Comparison of ENCODE assay signal across 21 cellular contexts in the genomic region with DNA sequence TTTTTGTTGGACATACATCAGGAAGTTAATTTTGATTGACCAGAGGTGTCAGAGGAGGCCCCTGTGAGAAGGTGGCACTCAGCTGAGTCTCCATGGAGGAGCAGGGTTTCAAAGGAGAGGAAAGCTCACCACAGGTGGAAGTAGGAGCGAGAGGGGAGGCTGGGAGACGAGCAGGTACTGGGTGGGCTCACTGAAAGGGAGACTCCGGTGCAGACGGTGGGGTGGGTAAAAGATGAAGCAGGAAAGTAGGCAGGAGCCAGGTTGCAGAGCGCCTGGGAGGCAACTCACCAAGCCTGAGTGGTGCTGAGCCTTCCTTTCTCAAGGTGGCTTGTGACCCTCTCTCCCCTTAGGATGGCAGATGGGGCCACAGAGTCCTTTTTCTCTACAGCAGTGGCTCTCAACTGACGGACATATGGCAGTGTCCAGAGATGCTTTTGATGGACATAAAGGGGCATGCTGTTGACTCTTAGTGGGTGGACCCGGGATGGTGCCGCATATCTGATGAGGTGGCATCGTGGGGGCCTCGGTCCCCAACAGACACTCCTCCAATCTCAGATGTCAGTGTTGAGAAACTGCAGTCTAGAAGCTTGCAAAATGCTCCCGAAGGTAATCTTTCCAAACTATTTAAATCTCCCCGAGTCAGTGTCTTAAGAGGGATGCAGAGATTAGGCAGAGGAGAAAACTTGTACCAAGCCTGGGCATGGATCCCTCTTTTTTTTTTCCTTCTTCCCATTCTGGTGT.
DNase-seq lines count a peak whose midpoint lies in the region; ATAC-seq and TF ChIP-seq lines count a peak whose summit lies in the region.
"Had no signal": no experiment of that assay in that cellular context is flagged by ENCODE, and none has a peak within 500 bp of the region (broad histone marks: within the 10 kb centered on the region; RNA-seq: fewer than 3 reads in every experiment).

No MANE protein-coding gene starts in this region.

- H3K27me3 ChIP-seq in CD4-positive, alpha-beta memory T cell (ENCODE audit: insufficient read depth, low read length): no peaks in the 10 kb centered on the region
- no peaks in the 10 kb centered on the region for H3K27me3 ChIP-seq in psoas muscle (ENCODE audit: insufficient read depth in 3 of 3, low read length in 2 of 3)

- H3K36me3 ChIP-seq in CD4-positive, alpha-beta memory T cell (ENCODE audit: insufficient read depth, low read length): peaks cover 45% of the 10 kb centered on the region
- peaks cover 3 to 62% of the 10 kb centered on the region in 2 donors for H3K36me3 ChIP-seq in psoas muscle (ENCODE audit: insufficient read depth in 1 of 2, low read depth in 1 of 2)

- 67 to 89% (median 71%) methylated on average over 12 of the region's 12 CpGs for WGBS in psoas muscle, 3 donors

- POLR2A ChIA-PET in activated CD4-positive, alpha-beta memory T cell treated with anti-CD3 and anti-CD28 coated beads, Interleukin-2, amount 10 ng/mL, durations not matched to agents 7 days and 5 days (lab: Charles Lee): no interaction called here
- POLR2A ChIA-PET in activated CD4-positive, alpha-beta memory T cell treated with anti-CD3 and anti-CD28 coated beads for 36 hours (lab: Charles Lee): no interaction called here
- POLR2A ChIA-PET in CD4-positive, alpha-beta memory T cell (lab: Charles Lee; ENCODE audit: partially characterized antibody): no interaction called here

- TF ChIP-seq CTCF in psoas muscle (IDR thresholded peaks at IDR 0.05): no peak

- H3K4me3 Mint-ChIP-seq in activated CD4-positive, alpha-beta memory T cell treated with anti-CD3 and anti-CD28 coated beads, Interleukin-2, amount 10 ng/mL, durations not matched to agents 7 days and 5 days: no peak overlapping the region
- no peak overlapping the region for H3K4me3 Mint-ChIP-seq in activated CD4-positive, alpha-beta memory T cell treated with anti-CD3 and anti-CD28 coated beads for 36 hours
- no peak overlapping the region for H3K4me3 Mint-ChIP-seq in CD4-positive, alpha-beta memory T cell
- H3K4me3 Mint-ChIP-seq in effector memory CD8-positive, alpha-beta T cell: no peak overlapping the region
- H3K4me3 Mint-ChIP-seq: CD14-positive monocyte, GM23338 had no signal

- H3K9me3 ChIP-seq in CD4-positive, alpha-beta memory T cell (ENCODE audit: control insufficient read depth in 1 of 2, low read length in 2 of 2): no peaks in the 10 kb centered on the region
- no peaks in the 10 kb centered on the region for H3K9me3 ChIP-seq in psoas muscle

- CTCF ChIA-PET in activated CD4-positive, alpha-beta memory T cell treated with anti-CD3 and anti-CD28 coated beads, Interleukin-2, amount 10 ng/mL, durations not matched to agents 7 days and 5 days (lab: Charles Lee): no interaction called here
- CTCF ChIA-PET in activated CD4-positive, alpha-beta memory T cell treated with anti-CD3 and anti-CD28 coated beads for 36 hours (lab: Charles Lee): no interaction called here
- CTCF ChIA-PET in CD4-positive, alpha-beta memory T cell (lab: Charles Lee; ENCODE audit: partially characterized antibody): no interaction called here

- H3K27me3 Mint-ChIP-seq in activated CD4-positive, alpha-beta memory T cell treated with anti-CD3 and anti-CD28 coated beads, Interleukin-2, amount 10 ng/mL, durations not matched to agents 7 days and 5 days: no peaks in the 10 kb centered on the region
- no peaks in the 10 kb centered on the region for H3K27me3 Mint-ChIP-seq in activated CD4-positive, alpha-beta memory T cell treated with anti-CD3 and anti-CD28 coated beads for 36 hours
- no peaks in the 10 kb centered on the region for H3K27me3 Mint-ChIP-seq in CD4-positive, alpha-beta memory T cell
- no peaks in the 10 kb centered on the region for H3K27me3 Mint-ChIP-seq in effector memory CD8-positive, alpha-beta T cell
- H3K27me3 Mint-ChIP-seq: IgD-negative memory B cell had no signal

- ATAC-seq in effector memory CD8-positive, alpha-beta T cell (replicated peaks): no peak
- peak in 3 of 4 donors; percentile 41 to 57 (median 47) for ATAC-seq in psoas muscle
- ATAC-seq: GM23338, HCT116 had no signal

- H3K27ac ChIP-seq in CD4-positive, alpha-beta memory T cell (ENCODE audit: low read depth, low read length): no peak overlapping the region
- H3K27ac ChIP-seq in psoas muscle (peak overlapping the region; percentile 9), caudate nucleus (ENCODE audit: low read depth, low read length) (no peak overlapping the region)
- H3K27ac ChIP-seq: 22Rv1 had no signal

- no peak overlapping the region for H3K27ac Mint-ChIP-seq in activated CD4-positive, alpha-beta memory T cell treated with anti-CD3 and anti-CD28 coated beads, Interleukin-2, amount 10 ng/mL, durations not matched to agents 7 days and 5 days
- no peak overlapping the region for H3K27ac Mint-ChIP-seq in activated CD4-positive, alpha-beta memory T cell treated with anti-CD3 and anti-CD28 coated beads for 36 hours
- H3K27ac Mint-ChIP-seq in CD4-positive, alpha-beta memory T cell: peak overlapping the region; percentile 32 to 80 (median 70)
- peak overlapping the region; percentile 12 to 76 for H3K27ac Mint-ChIP-seq in effector memory CD8-positive, alpha-beta T cell
- H3K27ac Mint-ChIP-seq: GM23338, IgD-negative memory B cell had no signal

- intact Hi-C loops in activated CD4-positive, alpha-beta memory T cell treated with anti-CD3 and anti-CD28 coated beads for 36 hours (cut with micrococcal nuclease): no loop called here
- intact Hi-C loops in CD4-positive, alpha-beta memory T cell (cut with micrococcal nuclease): no loop called here
- intact Hi-C loops in psoas muscle (cut with DNase I): no loop called here

- peak; percentile 7 for DNase-seq in activated CD4-positive, alpha-beta memory T cell treated with anti-CD3 and anti-CD28 coated beads, Interleukin-2, amount 10 ng/mL, durations not matched to agents 7 days and 5 days
- DNase-seq in activated CD4-positive, alpha-beta memory T cell treated with anti-CD3 and anti-CD28 coated beads for 36 hours: no peak
- no peak for DNase-seq in CD4-positive, alpha-beta memory T cell
- no peak for DNase-seq in effector memory CD8-positive, alpha-beta T cell
- DNase-seq in psoas muscle (peak in 1 of 2 donors; percentile 32), hypothalamus (lab: John Stamatoyannopoulos, UW) (no peak), RPMI8226 (no peak), caudate nucleus (lab: John Stamatoyannopoulos, UW) (no peak)
- DNase-seq: COR-L47, GDM1, Karpas-422, NCI-H1417 treated with DMSO at 0.1 percent for 48 hours, NCI-H187 treated with DMSO at 0.1 percent for 48 hours, NCI-H226, NCI-H82, OCI-M1 had no signal

- no peak overlapping the region for H3K4me3 ChIP-seq in CD4-positive, alpha-beta memory T cell (ENCODE audit: low read length in 2 of 2)
- no peak overlapping the region for H3K4me3 ChIP-seq in psoas muscle
- H3K4me3 ChIP-seq: GM23338 had no signal

- H3K4me1 Mint-ChIP-seq in activated CD4-positive, alpha-beta memory T cell treated with anti-CD3 and anti-CD28 coated beads, Interleukin-2, amount 10 ng/mL, durations not matched to agents 7 days and 5 days: no peaks in the 10 kb centered on the region
- H3K4me1 Mint-ChIP-seq in activated CD4-positive, alpha-beta memory T cell treated with anti-CD3 and anti-CD28 coated beads for 36 hours (ENCODE audit: low read depth): peaks cover 11% of the 10 kb centered on the region
- peaks cover 0 to 6% (median 2%) of the 10 kb centered on the region in 4 donors for H3K4me1 Mint-ChIP-seq in CD4-positive, alpha-beta memory T cell
- peaks cover 9 to 29% of the 10 kb centered on the region in 2 donors for H3K4me1 Mint-ChIP-seq in effector memory CD8-positive, alpha-beta T cell (ENCODE audit: low read depth in 2 of 2)
- H3K4me1 Mint-ChIP-seq: CD14-positive monocyte, GM23338 had no signal

- H3K9me3 Mint-ChIP-seq in activated CD4-positive, alpha-beta memory T cell treated with anti-CD3 and anti-CD28 coated beads, Interleukin-2, amount 10 ng/mL, durations not matched to agents 7 days and 5 days: no peaks in the 10 kb centered on the region
- no peaks in the 10 kb centered on the region for H3K9me3 Mint-ChIP-seq in activated CD4-positive, alpha-beta memory T cell treated with anti-CD3 and anti-CD28 coated beads for 36 hours
- no peaks in the 10 kb centered on the region for H3K9me3 Mint-ChIP-seq in CD4-positive, alpha-beta memory T cell
- no peaks in the 10 kb centered on the region for H3K9me3 Mint-ChIP-seq in effector memory CD8-positive, alpha-beta T cell
- H3K9me3 Mint-ChIP-seq: CD14-positive monocyte, GM23338, IgD-negative memory B cell had no signal

- H3K4me1 ChIP-seq in CD4-positive, alpha-beta memory T cell (ENCODE audit: insufficient read depth, low read length): no peaks in the 10 kb centered on the region
- H3K4me1 ChIP-seq in psoas muscle: peaks cover 32% of the 10 kb centered on the region

- peaks cover 85% of the 10 kb centered on the region for H3K36me3 Mint-ChIP-seq in activated CD4-positive, alpha-beta memory T cell treated with anti-CD3 and anti-CD28 coated beads, Interleukin-2, amount 10 ng/mL, durations not matched to agents 7 days and 5 days (ENCODE audit: low read depth)
- peaks cover 68% of the 10 kb centered on the region for H3K36me3 Mint-ChIP-seq in activated CD4-positive, alpha-beta memory T cell treated with anti-CD3 and anti-CD28 coated beads for 36 hours
- H3K36me3 Mint-ChIP-seq in CD4-positive, alpha-beta memory T cell: peaks cover 64 to 86% of the 10 kb centered on the region in 2 donors
- H3K36me3 Mint-ChIP-seq in effector memory CD8-positive, alpha-beta T cell (ENCODE audit: insufficient read depth): peaks cover 65% of the 10 kb centered on the region

Comparison
In these comparisons a context has a peak if more than half of its experiments do, and no peak if none do; other contexts are left out.
1. H3K27ac Mint-ChIP-seq: peak in CD4-positive, alpha-beta memory T cell (7 of 7) and effector memory CD8-positive, alpha-beta T cell (2 of 2); none in activated CD4-positive, alpha-beta memory T cell treated with anti-CD3 and anti-CD28 coated beads, Interleukin-2, amount 10 ng/mL, durations not matched to agents 7 days and 5 days (single experiment) and activated CD4-positive, alpha-beta memory T cell treated with anti-CD3 and anti-CD28 coated beads for 36 hours (single experiment).